14 cellular contexts compared by ENCODE assay signal in genomic region chr2:128280901-128281321, GRCh38. TPM values are rescaled to one million over a fixed set of nuclear protein-coding genes. Genes with fewer than 3 reads are reported as not detected.
DNase-seq lines count a peak whose midpoint lies in the region; ATAC-seq and TF ChIP-seq lines count a peak whose summit lies in the region.
"Had no signal": no experiment of that assay in that cellular context is flagged by ENCODE, and none has a peak within 500 bp of the region (broad histone marks: within the 10 kb centered on the region; RNA-seq: fewer than 3 reads in every experiment).

No MANE protein-coding gene starts in this region.

- H3K27ac ChIP-seq in H9 (ENCODE audit: insufficient read length, low read depth, low read length) (no peak overlapping the region), WERI-Rb-1 (peak overlapping the region; percentile 71), A673 (ENCODE audit: low read depth, low read length, poor library complexity, severe bottlenecking) (no peak overlapping the region)

- CTCF ChIA-PET in A673 (lab: Charles Lee): no interaction called here

- peaks cover 4% of the 10 kb centered on the region; the same call in 1 of the 2 replicates for H3K79me2 ChIP-seq in H9 (ENCODE audit: insufficient read depth, low read length)

- intact Hi-C loops in left colon (cut with DNase I, micrococcal nuclease) (no loop called here), A673 (cut with micrococcal nuclease; ENCODE audit: unreplicated experiment) (no loop called here)

- H3K4me3 ChIP-seq in WERI-Rb-1 (ENCODE audit: low read depth, low read length): no peak overlapping the region
- no peak overlapping the region for H3K4me3 ChIP-seq in A673 (ENCODE audit: low read depth, low read length, poor library complexity, severe bottlenecking)
- H3K4me3 ChIP-seq: uterus had no signal

- H3K27me3 ChIP-seq in H9 (ENCODE audit: insufficient read depth, low read length) (no peaks in the 10 kb centered on the region), WERI-Rb-1 (ENCODE audit: insufficient read depth, low read depth, severe bottlenecking) (no peaks in the 10 kb centered on the region), A673 (replicated peaks; ENCODE audit: insufficient read depth, low read depth, low read length, poor library complexity) (no peaks in the 10 kb centered on the region)
- H3K27me3 ChIP-seq: uterus had no signal

- H4K20me1 ChIP-seq in H9 (ENCODE audit: control insufficient read depth, insufficient read depth, insufficient read length): no peaks in the 10 kb centered on the region

- peaks cover 10 to 13% of the 10 kb centered on the region in 2 experiments; a peak in 3 of 4 replicates for H3K4me1 Mint-ChIP-seq in H9

- H3K36me3 ChIP-seq in WERI-Rb-1 (peaks cover 21% of the 10 kb centered on the region), A673 (ENCODE audit: insufficient read depth, low read length, poor library complexity, severe bottlenecking) (no peaks in the 10 kb centered on the region)
- H3K36me3 ChIP-seq: uterus had no signal

- H3K27ac Mint-ChIP-seq in H9: peak overlapping the region in 2 of 3 experiments; percentile 53 to 69; a peak in 4 of 7 replicates

- H4K8ac ChIP-seq in H9 (replicated peaks; ENCODE audit: insufficient read length, low read depth, low read length): no peak overlapping the region

- peak; percentile 22 for ATAC-seq in left colon

- no peak overlapping the region for H3K9ac ChIP-seq in H9 (ENCODE audit: extremely low read depth, insufficient read length, low read length)

- no peak overlapping the region for H3T11ph ChIP-seq in H9 (ENCODE audit: low read length)

- no peak overlapping the region for H3K56ac ChIP-seq in H9 (ENCODE audit: insufficient read length, low read depth, low read length)

- no peak overlapping the region for H2BK120ac ChIP-seq in H9 (ENCODE audit: low read depth, low read length, poor library complexity, severe bottlenecking)

- H4K91ac ChIP-seq in H9 (ENCODE audit: insufficient read length, low read depth, low read length): no peak overlapping the region

- H3K18ac ChIP-seq in H9 (ENCODE audit: insufficient read length, low read depth, low read length): no peak overlapping the region

- H3K36me3 Mint-ChIP-seq in H9 (ENCODE audit: insufficient read depth in 1 of 3, low read depth in 3 of 3): peaks cover 2 to 18% (median 13%) of the 10 kb centered on the region in 3 experiments; a peak in 5 of 7 replicates

- no peak overlapping the region for H2BK20ac ChIP-seq in H9 (ENCODE audit: low read depth, low read length, poor library complexity, severe bottlenecking)

- no peaks in the 10 kb centered on the region for H3K9me3 Mint-ChIP-seq in H9

- H2AK5ac ChIP-seq in H9 (ENCODE audit: insufficient read length, low read length): no peak overlapping the region

- no peaks in the 10 kb centered on the region for H3K4me1 ChIP-seq in H9 (ENCODE audit: insufficient read depth, low read length)
- no peaks in the 10 kb centered on the region for H3K4me1 ChIP-seq in A673 (ENCODE audit: insufficient read depth, low read length, poor library complexity, severe bottlenecking)
- H3K4me1 ChIP-seq: uterus had no signal

- H3K27me3 Mint-ChIP-seq in H9 (ENCODE audit: low read depth): no peaks in the 10 kb centered on the region

- TF ChIP-seq CTCF in H9 (conservative IDR thresholded peaks at IDR 0.05) (0 out of 3 replicates have a peak, but pooled peaks have one; percentile 8), WERI-Rb-1 (IDR thresholded peaks at IDR 0.05; ENCODE audit: low read depth, low read length) (0 out of 2 replicates have a peak, but pooled peaks have one; percentile 9), A673 (conservative IDR thresholded peaks at IDR 0.05; ENCODE audit: low read depth, low read length) (no peak)

- no peak overlapping the region for H3K4ac ChIP-seq in H9 (ENCODE audit: low read depth, low read length)

- no peak overlapping the region for H3K4me2 ChIP-seq in H9 (ENCODE audit: insufficient read depth, insufficient read length, low read length)

- no peak overlapping the region for H3K23ac ChIP-seq in H9 (ENCODE audit: insufficient read length, low read depth, low read length)

- WGBS in H9 (ENCODE audit: extremely low coverage, insufficient read length, low lambda C conversion rate): no CpG with 5 or more reads among the region's 5 CpGs

- no peak overlapping the region for H4K5ac ChIP-seq in H9 (ENCODE audit: insufficient read length, low read depth, low read length)

- no peaks in the 10 kb centered on the region for H3K23me2 ChIP-seq in H9 (ENCODE audit: insufficient read length, low read depth, low read length, poor library complexity, severe bottlenecking)

- no peak overlapping the region for H2AFZ ChIP-seq in H9 (ENCODE audit: low read length)

- POLR2A ChIA-PET in A673 (lab: Charles Lee; ENCODE audit: low non-redundant PET): no interaction called here

- H3K4me3 Mint-ChIP-seq in H9: no peak overlapping the region

- DNase-seq in H9 (no peak), WERI-Rb-1 (peak; percentile 64), left colon (peak; percentile 27 to 32), renal cortical epithelial cell (ENCODE audit: low read depth) (peak; percentile 11), NCI-H128 (lab: John Stamatoyannopoulos, UW; ENCODE audit: unreplicated experiment) (no peak), middle frontal gyrus (ENCODE audit: extremely low spot score, low spot score) (no peak), GF-D8 (lab: John Stamatoyannopoulos, UW) (no peak), A673 (ENCODE audit: low spot score) (no peak)
- DNase-seq: activated CD8-positive, alpha-beta memory T cell treated with anti-CD3 and anti-CD28 coated beads for 24 hours; Calu3; NCI-H1105 treated with DMSO at 0.1 percent for 48 hours; NCI-H748 treated with DMSO at 0.1 percent for 48 hours; occipital lobe had no signal

- no peak overlapping the region for H2BK12ac ChIP-seq in H9 (ENCODE audit: insufficient read length, low read depth, low read length)

- no peak overlapping the region for H2BK5ac ChIP-seq in H9 (ENCODE audit: insufficient read length, low read length)

- no peaks in the 10 kb centered on the region for H3K9me3 ChIP-seq in H9 (ENCODE audit: control insufficient read depth, low read depth, low read length)
- H3K9me3 ChIP-seq in WERI-Rb-1 (ENCODE audit: severe bottlenecking): no peaks in the 10 kb centered on the region
- no peaks in the 10 kb centered on the region for H3K9me3 ChIP-seq in A673 (ENCODE audit: low read depth, low read length, poor library complexity, severe bottlenecking)
- H3K9me3 ChIP-seq: uterus had no signal

- H2BK15ac ChIP-seq in H9 (ENCODE audit: low read depth, low read length): no peak overlapping the region

- no peak overlapping the region for H3K14ac ChIP-seq in H9 (ENCODE audit: insufficient read depth, low read length)

- peaks cover 5% of the 10 kb centered on the region for H3K79me1 ChIP-seq in H9 (ENCODE audit: insufficient read depth, low read depth, low read length, poor library complexity, severe bottlenecking)

- no TSS peak for BruUV-seq in A673 (replicated peaks; lab: Mats Ljungman, UMichigan)

RNA-seq across cellular contexts. Expression of gene HS6ST1, which starts 37.8 kb away (rescaled TPM):
- total RNA-seq in H9 (2021) (58.9 and 60.2 TPM in 2 replicates), left colon (10 to 100 TPM; 20.5 to 40.4 TPM), renal cortical epithelial cell (9.2 and 32.4 TPM in 2 replicates), A673 (2021) (56.7 and 63.3 TPM in 2 replicates)

Comparison
In these comparisons a context has a peak if more than half of its experiments do, and no peak if none do; other contexts are left out.
1. DNase-seq: peak in WERI-Rb-1 (single experiment), left colon (2 of 2) and renal cortical epithelial cell (single experiment); none in H9 (single experiment), NCI-H128 (single experiment), middle frontal gyrus (single experiment), GF-D8 (single experiment) and A673 (single experiment).